8 cellular contexts compared by ENCODE assay signal in genomic region chr11:84714316-84714780, GRCh38.
DNase-seq lines count a peak whose midpoint lies in the region; ATAC-seq, FAIRE-seq and TF ChIP-seq lines count a peak whose summit lies in the region.

No MANE protein-coding gene starts in this region.

- TF ChIP-seq POLR2A in thyroid gland (IDR thresholded peaks at IDR 0.05), result no peak

- intact Hi-C loops in thyroid gland (cut with DNase I), result no loop called here

- no peak overlapping the region for H3K4me3 ChIP-seq in iPS DF 6.9 (ENCODE audit: low read length)
- H3K4me3 ChIP-seq in thyroid gland (replicated peaks in 1 of 3), result no peak overlapping the region

- peak in 3 of 6 experiments; percentile 25 to 44 (median 26) for TF ChIP-seq CTCF in thyroid gland (IDR thresholded peaks at IDR 0.05)

- no CpG with 5 or more reads among the region's 1 CpG for WGBS in iPS DF 6.9 (ENCODE audit: insufficient coverage, insufficient read length)
- WGBS in thyroid gland, 2 donors, result 22 to 25% methylated on average over 1 of the region's 1 CpG

- H3K36me3 ChIP-seq in iPS DF 6.9 (ENCODE audit: control insufficient read depth, insufficient read depth, low read length) (no peaks in the 10 kb centered on the region), thyroid gland (no peaks in the 10 kb centered on the region)

- H3K27me3 ChIP-seq in iPS DF 6.9 (ENCODE audit: control insufficient read depth, insufficient read depth, low read length) (peaks cover 1% of the 10 kb centered on the region; the same call in 1 of the 2 replicates), thyroid gland (no peaks in the 10 kb centered on the region)

- H3K27ac ChIP-seq in iPS DF 6.9 (ENCODE audit: low read length) (no peak overlapping the region), thyroid gland (no peak overlapping the region)

- peak; percentile 34 for DNase-seq in COLO829 (ENCODE audit: low spot score)
- peak; percentile 39 for DNase-seq in NCI-H2029 (lab: John Stamatoyannopoulos, UW)
- peak; percentile 35 for DNase-seq in activated naive CD4-positive, alpha-beta T cell treated with anti-CD3 and anti-CD28 coated beads, Interleukin-2, amount 50 U/mL, for 16 hours
- DNase-seq in iPS DF 6.9 (ENCODE audit: low read depth, low spot score), result peak; percentile 77
- DNase-seq in thyroid gland, result peak; percentile 44 to 63
- DNase-seq in HTR-8/SVneo (ENCODE audit: insufficient read length, low spot score), result no peak

- H3K4me1 ChIP-seq in iPS DF 6.9 (ENCODE audit: control insufficient read depth, insufficient read depth, low read length) (no peaks in the 10 kb centered on the region), thyroid gland (no peaks in the 10 kb centered on the region)

- ATAC-seq in GM18519 (IDR thresholded peaks at IDR 0.05; ENCODE audit: low FRiP score, unreplicated experiment) (peak; percentile 51), HG02973 (IDR thresholded peaks at IDR 0.05; ENCODE audit: unreplicated experiment) (peak; percentile 65)

- no peak for FAIRE-seq in HTR-8/SVneo (lab: Jason Lieb, UNC)

- no peaks in the 10 kb centered on the region for H3K9me3 ChIP-seq in iPS DF 6.9 (ENCODE audit: control insufficient read depth, insufficient read depth, low read length)
- no peaks in the 10 kb centered on the region for H3K9me3 ChIP-seq in thyroid gland
